38 cellular contexts compared by ENCODE assay signal in the genomic region with DNA sequence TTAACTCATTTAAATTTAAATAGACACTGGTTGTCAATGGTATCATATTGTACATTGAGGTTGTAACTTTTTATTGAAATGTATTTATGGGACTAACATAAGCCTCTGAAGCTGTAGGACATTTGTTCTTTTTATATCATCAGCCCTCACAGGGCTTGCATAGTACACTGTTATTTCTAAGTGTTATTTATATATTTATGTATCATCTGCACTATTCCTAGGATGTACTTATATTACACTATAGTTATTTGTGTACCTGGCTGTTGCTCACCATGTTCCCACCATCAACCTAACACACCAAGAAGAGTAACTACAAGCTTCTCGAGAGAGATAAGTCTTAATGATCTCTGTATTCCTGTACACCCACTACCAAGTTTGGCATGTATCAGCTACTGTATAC.
"Had no signal": no experiment of that assay in that cellular context is flagged by ENCODE, and none has a peak within 500 bp of the region (broad histone marks: within the 10 kb centered on the region; RNA-seq: fewer than 3 reads in every experiment).

No MANE protein-coding gene starts in this region.

- H3K27ac ChIP-seq: adrenal gland, ascending aorta, body of pancreas, brain microvascular endothelial cell, breast epithelium, cardiac muscle cell had no signal

- H3K9me3 Mint-ChIP-seq: activated naive CD4-positive, alpha-beta T cell treated with anti-CD3 and anti-CD28 coated beads for 36 hours; activated naive CD4-positive, alpha-beta T cell treated with anti-CD3 and anti-CD28 coated beads, Interleukin-2, amount 10 ng/mL, durations not matched to agents 7 days and 5 days; activated naive CD4-positive, alpha-beta T cell treated with anti-CD3 and anti-CD28 coated beads, Interleukin-2, amount 50 U/mL, for 24 hours; activated naive CD4-positive, alpha-beta T cell treated with anti-CD3 and anti-CD28 coated beads, Interleukin-2, amount 50 U/mL, for 72 hours; activated naive CD8-positive, alpha-beta T cell treated with anti-CD3 and anti-CD28 coated beads for 36 hours; activated naive CD8-positive, alpha-beta T cell treated with anti-CD3 and anti-CD28 coated beads, Interleukin-2, amount 10 ng/mL, durations not matched to agents 7 days and 5 days; activated naive CD8-positive, alpha-beta T cell treated with anti-CD3 and anti-CD28 coated beads, Interleukin-2, amount 50 U/mL, for 24 hours; activated T-cell treated with anti-CD3 and anti-CD28 coated beads, Interleukin-2, amount 50 U/mL, for 24 hours; activated T-cell treated with anti-CD3 and anti-CD28 coated beads, Interleukin-2, amount 50 U/mL, for 4 hours; activated T-cell treated with anti-CD3 and anti-CD28 coated beads, Interleukin-2, amount 50 U/mL, for 72 hours; activated T-helper 1 cell treated with anti-CD3 and anti-CD28 coated beads, Interleukin-12 subunit alpha, Interleukin-12 subunit beta, Interleukin-2, Interleukin-4 antibody, amounts not matched to agents 30 ng/mL and 10 ng/mL and 1 ng/mL, durations not matched to agents 14 hours and 24 hours and 36 hours; activated T-helper 17 cell treated with anti-CD3 and anti-CD28 coated beads, Interleukin-2, amount 50 U/mL, for 72 hours; activated T-helper 2 cell treated with anti-CD3 and anti-CD28 coated beads, Interferon-gamma antibody, Interleukin-2, Interleukin-4, amounts not matched to agents 10 μg/mL and 5 μg/mL and 100 μg/mL, durations not matched to agents 14 hours and 24 hours and 36 hours; central memory CD8-positive, alpha-beta T cell had no signal

- H3K4me1 Mint-ChIP-seq: activated naive CD4-positive, alpha-beta T cell treated with anti-CD3 and anti-CD28 coated beads, Interleukin-2, amount 10 ng/mL, durations not matched to agents 7 days and 5 days; activated naive CD4-positive, alpha-beta T cell treated with anti-CD3 and anti-CD28 coated beads, Interleukin-2, amount 50 U/mL, for 24 hours; activated naive CD8-positive, alpha-beta T cell treated with anti-CD3 and anti-CD28 coated beads for 36 hours; activated naive CD8-positive, alpha-beta T cell treated with anti-CD3 and anti-CD28 coated beads, Interleukin-2, amount 10 ng/mL, durations not matched to agents 7 days and 5 days; activated naive CD8-positive, alpha-beta T cell treated with anti-CD3 and anti-CD28 coated beads, Interleukin-2, amount 50 U/mL, for 24 hours; activated T-helper 17 cell treated with anti-CD3 and anti-CD28 coated beads, Interleukin-2, amount 50 U/mL, for 72 hours; central memory CD8-positive, alpha-beta T cell had no signal

- DNase-seq: activated effector memory CD4-positive, alpha-beta T cell treated with anti-CD3 and anti-CD28 coated beads, Interleukin-2, amount 50 U/mL, for 16 hours; activated effector memory CD4-positive, alpha-beta T cell treated with Interleukin-2 at 50 U/mL for 16 hours; activated gamma-delta T cell; activated gamma-delta T cell treated with Interleukin-2 at 50 U/mL for 16 hours; activated naive CD4-positive, alpha-beta T cell; activated naive CD4-positive, alpha-beta T cell treated with anti-CD3 and anti-CD28 coated beads for 36 hours; activated naive CD4-positive, alpha-beta T cell treated with anti-CD3 and anti-CD28 coated beads, Interleukin-2, amount 10 ng/mL, durations not matched to agents 7 days and 5 days; activated naive CD4-positive, alpha-beta T cell treated with anti-CD3 and anti-CD28 coated beads, Interleukin-2, amount 50 U/mL, for 16 hours; activated naive CD4-positive, alpha-beta T cell treated with Interleukin-2 at 50 U/mL for 16 hours; activated naive CD8-positive, alpha-beta T cell treated with anti-CD3 and anti-CD28 coated beads for 36 hours; activated naive CD8-positive, alpha-beta T cell treated with anti-CD3 and anti-CD28 coated beads, Interleukin-2, amount 10 ng/mL, durations not matched to agents 7 days and 5 days; activated naive CD8-positive, alpha-beta T cell treated with anti-CD3 and anti-CD28 coated beads, Interleukin-2, amount 50 U/mL, for 24 hours; activated T-cell treated with anti-CD3 and anti-CD28 coated beads for 4 hours; activated T-cell treated with anti-CD3 and anti-CD28 coated beads, Interleukin-2, amount 50 U/mL, for 1 hour; activated T-cell treated with anti-CD3 and anti-CD28 coated beads, Interleukin-2, amount 50 U/mL, for 24 hours; activated T-cell treated with anti-CD3 and anti-CD28 coated beads, Interleukin-2, amount 50 U/mL, for 4 hours; activated T-cell treated with anti-CD3 and anti-CD28 coated beads, Interleukin-2, amount 50 U/mL, for 48 hours; activated T-cell treated with anti-CD3 and anti-CD28 coated beads, Interleukin-2, amount 50 U/mL, for 72 hours; adrenal gland; amniotic stem cell; anterior cingulate cortex; aorta; body of pancreas; brain microvascular endothelial cell; caudate nucleus; central memory CD4-positive, alpha-beta T cell; cerebellar nuclear complex had no signal

- H3K4me3 ChIP-seq: adrenal gland, ascending aorta, body of pancreas, breast epithelium, cardiac muscle cell had no signal

- H3K36me3 Mint-ChIP-seq: activated naive CD4-positive, alpha-beta T cell treated with anti-CD3 and anti-CD28 coated beads, Interleukin-2, amount 10 ng/mL, durations not matched to agents 7 days and 5 days; activated naive CD4-positive, alpha-beta T cell treated with anti-CD3 and anti-CD28 coated beads, Interleukin-2, amount 50 U/mL, for 24 hours; activated naive CD4-positive, alpha-beta T cell treated with anti-CD3 and anti-CD28 coated beads, Interleukin-2, amount 50 U/mL, for 72 hours; activated naive CD8-positive, alpha-beta T cell; activated naive CD8-positive, alpha-beta T cell treated with anti-CD3 and anti-CD28 coated beads for 36 hours; activated naive CD8-positive, alpha-beta T cell treated with anti-CD3 and anti-CD28 coated beads, Interleukin-2, amount 10 ng/mL, durations not matched to agents 7 days and 5 days; brain had no signal

- H3K27me3 ChIP-seq: adrenal gland, ascending aorta, body of pancreas, brain microvascular endothelial cell, breast epithelium, cardiac muscle cell had no signal

- H3K27me3 Mint-ChIP-seq: activated naive CD4-positive, alpha-beta T cell treated with anti-CD3 and anti-CD28 coated beads, Interleukin-2, amount 10 ng/mL, durations not matched to agents 7 days and 5 days; activated naive CD8-positive, alpha-beta T cell treated with anti-CD3 and anti-CD28 coated beads, Interleukin-2, amount 50 U/mL, for 24 hours; activated T-cell treated with anti-CD3 and anti-CD28 coated beads, Interleukin-2, amount 50 U/mL, for 24 hours; brain; central memory CD8-positive, alpha-beta T cell had no signal

- H3K9me3 ChIP-seq: adrenal gland, ascending aorta, body of pancreas, breast epithelium had no signal

- ATAC-seq: activated naive CD4-positive, alpha-beta T cell treated with anti-CD3 and anti-CD28 coated beads, Interleukin-2, amount 50 U/mL, for 72 hours; activated naive CD8-positive, alpha-beta T cell treated with anti-CD3 and anti-CD28 coated beads, Interleukin-2, amount 50 U/mL, for 24 hours; activated T-cell treated with anti-CD3 and anti-CD28 coated beads, Interleukin-2, amount 50 U/mL, for 4 hours; activated T-cell treated with anti-CD3 and anti-CD28 coated beads, Interleukin-2, amount 50 U/mL, for 72 hours; activated T-helper 17 cell treated with anti-CD3 and anti-CD28 coated beads, Interleukin-2, amount 50 U/mL, for 72 hours; body of pancreas had no signal

- H3K4me1 ChIP-seq: adrenal gland, ascending aorta, body of pancreas, breast epithelium had no signal

- H3K36me3 ChIP-seq: adrenal gland, ascending aorta, brain microvascular endothelial cell, breast epithelium, cardiac muscle cell had no signal

- H3K27ac Mint-ChIP-seq: activated naive CD4-positive, alpha-beta T cell treated with anti-CD3 and anti-CD28 coated beads for 36 hours; activated naive CD4-positive, alpha-beta T cell treated with anti-CD3 and anti-CD28 coated beads, Interleukin-2, amount 10 ng/mL, durations not matched to agents 7 days and 5 days; activated naive CD4-positive, alpha-beta T cell treated with anti-CD3 and anti-CD28 coated beads, Interleukin-2, amount 50 U/mL, for 24 hours; activated naive CD4-positive, alpha-beta T cell treated with anti-CD3 and anti-CD28 coated beads, Interleukin-2, amount 50 U/mL, for 72 hours; activated naive CD8-positive, alpha-beta T cell; activated naive CD8-positive, alpha-beta T cell treated with anti-CD3 and anti-CD28 coated beads for 36 hours; activated naive CD8-positive, alpha-beta T cell treated with anti-CD3 and anti-CD28 coated beads, Interleukin-2, amount 10 ng/mL, durations not matched to agents 7 days and 5 days; activated naive CD8-positive, alpha-beta T cell treated with anti-CD3 and anti-CD28 coated beads, Interleukin-2, amount 50 U/mL, for 24 hours; activated T-cell treated with anti-CD3 and anti-CD28 coated beads, Interleukin-2, amount 50 U/mL, for 24 hours; activated T-cell treated with anti-CD3 and anti-CD28 coated beads, Interleukin-2, amount 50 U/mL, for 72 hours; activated T-helper 1 cell treated with anti-CD3 and anti-CD28 coated beads, Interleukin-12 subunit alpha, Interleukin-12 subunit beta, Interleukin-2, Interleukin-4 antibody, amounts not matched to agents 30 ng/mL and 10 ng/mL and 1 ng/mL, durations not matched to agents 14 hours and 24 hours and 36 hours; activated T-helper 17 cell treated with anti-CD3 and anti-CD28 coated beads, Interleukin-2, amount 50 U/mL, for 72 hours; activated T-helper 2 cell treated with anti-CD3 and anti-CD28 coated beads, Interferon-gamma antibody, Interleukin-2, Interleukin-4, amounts not matched to agents 10 μg/mL and 5 μg/mL and 100 μg/mL, durations not matched to agents 14 hours and 24 hours and 36 hours had no signal

- H3K4me3 Mint-ChIP-seq: activated naive CD4-positive, alpha-beta T cell treated with anti-CD3 and anti-CD28 coated beads for 36 hours; activated naive CD4-positive, alpha-beta T cell treated with anti-CD3 and anti-CD28 coated beads, Interleukin-2, amount 10 ng/mL, durations not matched to agents 7 days and 5 days; activated naive CD4-positive, alpha-beta T cell treated with anti-CD3 and anti-CD28 coated beads, Interleukin-2, amount 50 U/mL, for 24 hours; activated naive CD8-positive, alpha-beta T cell; activated naive CD8-positive, alpha-beta T cell treated with anti-CD3 and anti-CD28 coated beads for 36 hours; activated naive CD8-positive, alpha-beta T cell treated with anti-CD3 and anti-CD28 coated beads, Interleukin-2, amount 10 ng/mL, durations not matched to agents 7 days and 5 days; activated naive CD8-positive, alpha-beta T cell treated with anti-CD3 and anti-CD28 coated beads, Interleukin-2, amount 50 U/mL, for 24 hours; activated T-cell treated with anti-CD3 and anti-CD28 coated beads, Interleukin-2, amount 50 U/mL, for 24 hours; activated T-cell treated with anti-CD3 and anti-CD28 coated beads, Interleukin-2, amount 50 U/mL, for 4 hours; activated T-cell treated with anti-CD3 and anti-CD28 coated beads, Interleukin-2, amount 50 U/mL, for 72 hours; activated T-helper 1 cell treated with anti-CD3 and anti-CD28 coated beads, Interleukin-12 subunit alpha, Interleukin-12 subunit beta, Interleukin-2, Interleukin-4 antibody, amounts not matched to agents 30 ng/mL and 10 ng/mL and 1 ng/mL, durations not matched to agents 14 hours and 24 hours and 36 hours; activated T-helper 17 cell treated with anti-CD3 and anti-CD28 coated beads, Interleukin-2, amount 50 U/mL, for 72 hours; central memory CD8-positive, alpha-beta T cell had no signal
